In the genomic region with DNA sequence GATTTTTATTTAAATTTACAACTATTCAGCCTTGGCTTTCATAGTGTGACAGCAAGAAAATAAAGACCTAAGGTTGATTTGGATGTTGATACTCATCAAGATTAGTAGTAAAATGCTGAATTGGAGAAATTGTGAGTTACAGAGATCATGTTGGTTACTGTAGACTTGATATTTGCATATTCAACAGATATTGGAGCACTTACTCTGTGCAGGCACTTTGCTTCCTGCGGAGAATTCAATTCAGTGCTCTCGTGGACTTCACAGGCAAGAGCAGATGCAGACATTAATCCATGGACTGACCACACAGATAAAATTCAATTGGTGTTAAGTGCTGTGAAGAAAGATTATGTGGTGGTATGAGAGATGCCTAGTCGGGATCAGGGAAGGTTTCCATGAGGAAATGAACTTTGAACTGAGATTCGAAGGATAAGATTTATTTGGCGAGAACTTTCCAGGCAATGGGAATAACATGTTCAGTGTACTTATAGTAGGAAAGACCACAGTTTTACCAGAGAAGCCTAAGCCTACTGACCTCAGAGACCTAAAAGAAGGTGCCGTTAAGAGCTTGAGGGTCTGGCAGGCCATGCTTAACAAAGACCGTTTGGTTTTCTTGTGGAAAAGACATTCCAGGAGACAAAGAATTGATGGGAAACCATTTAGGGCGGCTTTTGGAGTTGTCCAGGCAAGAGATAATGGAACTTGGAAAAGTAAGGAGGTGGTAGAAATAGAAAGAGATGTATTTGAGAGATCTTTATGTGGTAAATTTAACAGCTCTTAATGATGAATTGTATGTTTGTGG, we compare ENCODE assay signal across 14 cellular contexts. TPM values are rescaled to one million over a fixed set of nuclear protein-coding genes. Genes with fewer than 3 reads are reported as not detected.
A peak's percentile ranks its signal among the peaks of the same experiment; 100 is the strongest.
DNase-seq lines count a peak whose midpoint lies in the region; ATAC-seq, FAIRE-seq and TF ChIP-seq lines count a peak whose summit lies in the region.
"Had no signal": no experiment of that assay in that cellular context is flagged by ENCODE, and none has a peak within 500 bp of the region (broad histone marks: within the 10 kb centered on the region; RNA-seq: fewer than 3 reads in every experiment).

No MANE protein-coding gene starts in this region.

- TF ChIP-seq CTCF in GM06990 (IDR thresholded peaks at IDR 0.05; ENCODE audit: insufficient read depth, low read length, poor library complexity, severe bottlenecking) (no peak), KMS-11 (conservative IDR thresholded peaks at IDR 0.05; ENCODE audit: low read depth, low read length) (no peak), astrocyte (IDR thresholded peaks at IDR 0.05; ENCODE audit: insufficient read depth, low read depth, low read length) (no peak), neural crest cell (conservative IDR thresholded peaks at IDR 0.05) (no peak)

- H3K4me2 ChIP-seq in KMS-11 (peak overlapping the region; percentile 99), astrocyte (ENCODE audit: low read length) (peak overlapping the region; percentile 9)

- ATAC-seq in HG03442 (IDR thresholded peaks at IDR 0.05; ENCODE audit: unreplicated experiment) = no peak
- ATAC-seq: pancreas had no signal

- H3K36me3 ChIP-seq in GM06990 (ENCODE audit: control insufficient read depth, insufficient read depth, low read length) (peaks cover 2% of the 10 kb centered on the region), KMS-11 (ENCODE audit: insufficient read depth) (peaks cover 7% of the 10 kb centered on the region; the same call in 1 of the 2 replicates), astrocyte (ENCODE audit: insufficient read depth, low read length) (peaks cover 5% of the 10 kb centered on the region)

- no peaks in the 10 kb centered on the region for H3K9me3 ChIP-seq in astrocyte (ENCODE audit: insufficient read depth, low read depth, low read length)
- H3K9me3 ChIP-seq: pancreas had no signal

- H3K4me3 Mint-ChIP-seq in astrocyte (ENCODE audit: unreplicated experiment) (no peak overlapping the region), neural crest cell (no peak overlapping the region)

- H3K27ac ChIP-seq in KMS-11 = 0 out of 2 replicates have a peak overlapping the region, but pooled peaks have one; percentile 9
- no peak overlapping the region for H3K27ac ChIP-seq in astrocyte (ENCODE audit: low read depth, low read length)
- H3K27ac ChIP-seq: pancreas, VCaP had no signal

- no peaks in the 10 kb centered on the region for H3K27me3 ChIP-seq in GM06990 (replicated peaks; ENCODE audit: control insufficient read depth, insufficient read depth, low read length)
- no peaks in the 10 kb centered on the region for H3K27me3 ChIP-seq in KMS-11 (ENCODE audit: insufficient read depth, low read depth)
- no peaks in the 10 kb centered on the region for H3K27me3 ChIP-seq in astrocyte (ENCODE audit: insufficient read depth, low read length)
- H3K27me3 ChIP-seq: pancreas had no signal

- peak overlapping the region; percentile 41 for H3K4me3 ChIP-seq in GM06990 (replicated peaks; ENCODE audit: low read depth, low read length)
- peak overlapping the region; percentile 10 for H3K4me3 ChIP-seq in KMS-11 (IDR thresholded peaks at IDR 0.05; ENCODE audit: insufficient read depth, low read depth, low read length)
- H3K4me3 ChIP-seq in astrocyte (ENCODE audit: insufficient read depth, low read depth, low read length) = no peak overlapping the region
- H3K4me3 ChIP-seq: pancreas had no signal

- H2AFZ ChIP-seq in KMS-11 (ENCODE audit: low read depth) = no peak overlapping the region
- no peak overlapping the region for H2AFZ ChIP-seq in astrocyte (ENCODE audit: low read depth, low read length)

- H3K9me3 Mint-ChIP-seq in astrocyte (ENCODE audit: unreplicated experiment) = no peaks in the 10 kb centered on the region
- H3K9me3 Mint-ChIP-seq in neural crest cell = peaks cover 2% of the 10 kb centered on the region

- no peak for FAIRE-seq in astrocyte (lab: Jason Lieb, UNC)
- FAIRE-seq: HTR-8/SVneo, kidney, pancreas had no signal

- H3K4me1 ChIP-seq in KMS-11 (ENCODE audit: low read depth, poor library complexity, severe bottlenecking) = peaks cover 70% of the 10 kb centered on the region
- H3K4me1 ChIP-seq in astrocyte (ENCODE audit: insufficient read depth, low read length) = peaks cover 7% of the 10 kb centered on the region

- H3K79me2 ChIP-seq in KMS-11 (ENCODE audit: insufficient read depth, low read depth) (peaks cover 100% of the 10 kb centered on the region), astrocyte (ENCODE audit: insufficient read depth, low read length) (peaks cover 95% of the 10 kb centered on the region)

- peaks cover 2% of the 10 kb centered on the region for H3K36me3 Mint-ChIP-seq in astrocyte (ENCODE audit: low read depth, unreplicated experiment)
- H3K36me3 Mint-ChIP-seq in neural crest cell (ENCODE audit: low read depth) = peaks cover 7% of the 10 kb centered on the region

- no peak overlapping the region for H3K27ac Mint-ChIP-seq in astrocyte (ENCODE audit: unreplicated experiment)
- peak overlapping the region; percentile 40 for H3K27ac Mint-ChIP-seq in neural crest cell (ENCODE audit: unreplicated experiment)

- peaks cover 79% of the 10 kb centered on the region for H4K20me1 ChIP-seq in KMS-11 (ENCODE audit: insufficient read depth)
- H4K20me1 ChIP-seq in astrocyte (ENCODE audit: insufficient read depth, low read length) = peaks cover 86% of the 10 kb centered on the region

- DNase-seq in GM06990 (ENCODE audit: extremely low read depth, insufficient read length) (no peak), astrocyte (ENCODE audit: low read depth) (no peak), neural crest cell (ENCODE audit: low read depth, low spot score) (no peak), NCI-H2227 (lab: John Stamatoyannopoulos, UW; ENCODE audit: unreplicated experiment) (no peak), NCI-H748 (lab: John Stamatoyannopoulos, UW; ENCODE audit: unreplicated experiment) (no peak), activated gamma-delta T cell treated with Interleukin-2 at 50 U/mL for 16 hours (no peak)
- DNase-seq: activated gamma-delta T cell; kidney; pancreas; stimulated activated CD4-positive, alpha-beta T cell treated with anti-CD3 and anti-CD28 coated beads, Interleukin-2, amount 100 ng/mL, for 24 hours had no signal

- H3K27me3 Mint-ChIP-seq in astrocyte (ENCODE audit: low read depth, unreplicated experiment) (no peaks in the 10 kb centered on the region), neural crest cell (ENCODE audit: low read depth) (no peaks in the 10 kb centered on the region)

- H3K4me1 Mint-ChIP-seq in astrocyte (ENCODE audit: low read depth, unreplicated experiment) (peaks cover 6% of the 10 kb centered on the region), neural crest cell (peaks cover 54% of the 10 kb centered on the region)

- no peak overlapping the region for H3K9ac ChIP-seq in KMS-11
- H3K9ac ChIP-seq in astrocyte (ENCODE audit: low read length) = no peak overlapping the region

RNA-seq across cellular contexts. Expression of gene SELENOT, which starts 4.3 kb away (rescaled TPM):
- total RNA-seq in astrocyte (130 and 132 TPM in 2 replicates), neural crest cell (58.2 and 63.9 TPM in 2 replicates)
